ENCODE assay signal across 8 cellular contexts in genomic region chr2:71226391-71226964, GRCh38. TPM values are rescaled to one million over a fixed set of nuclear protein-coding genes. Genes with fewer than 3 reads are reported as not detected.
A peak's percentile ranks its signal among the peaks of the same experiment; 100 is the strongest.
DNase-seq lines count a peak whose midpoint lies in the region; ATAC-seq and TF ChIP-seq lines count a peak whose summit lies in the region.

No MANE protein-coding gene starts in this region.

- peak overlapping the region; percentile 98 for H3K4me3 Mint-ChIP-seq in activated CD8-positive, alpha-beta T cell treated with anti-CD3 and anti-CD28 coated beads for 36 hours
- peak overlapping the region; percentile 93 to 94 (median 94) for H3K4me3 Mint-ChIP-seq in nephron

- H3K36me3 ChIP-seq in HEK293 (ENCODE audit: control insufficient read depth in 2 of 2, insufficient read depth in 1 of 2, low read length in 2 of 2) (peaks cover 0 to 3% of the 10 kb centered on the region in 2 experiments; a peak in 1 of 3 replicates), fibroblast of lung (ENCODE audit: control insufficient read depth, insufficient read depth, low read length) (no peaks in the 10 kb centered on the region), vagina (no peaks in the 10 kb centered on the region)

- intact Hi-C loops in activated CD8-positive, alpha-beta T cell treated with anti-CD3 and anti-CD28 coated beads for 36 hours (cut with micrococcal nuclease), result loop anchor here (5.0 kb wide), 1 partner anchor 51 kb away; no protein-coding TSS in a partner anchor
- intact Hi-C loops in vagina (cut with DNase I), result no loop called here

- H3K27ac ChIP-seq in HEK293 (ENCODE audit: extremely low read depth, low read depth, low read length) (peak overlapping the region; percentile 64), fibroblast of lung (ENCODE audit: insufficient read depth, low read length) (no peak overlapping the region), vagina (peak overlapping the region; percentile 83)

- TF ChIP-seq POLR2A in vagina (IDR thresholded peaks at IDR 0.05), result no peak

- H3K36me3 Mint-ChIP-seq in activated CD8-positive, alpha-beta T cell treated with anti-CD3 and anti-CD28 coated beads for 36 hours (ENCODE audit: low read depth), result no peaks in the 10 kb centered on the region
- H3K36me3 Mint-ChIP-seq in nephron (ENCODE audit: low read depth), result no peaks in the 10 kb centered on the region

- DNase-seq in ELF-1 (ENCODE audit: low read depth, low spot score) (peak; percentile 46), NCI-H2029 treated with DMSO at 0.1 percent for 48 hours (lab: John Stamatoyannopoulos, UW) (peak; percentile 23), fibroblast of lung (ENCODE audit: low read depth in 2 of 2) (no peak), vagina (ENCODE audit: extremely low spot score in 2 of 2) (peak in 1 of 2 donors; percentile 87), NCI-H1930 (lab: John Stamatoyannopoulos, UW) (no peak)
- DNase-seq in activated CD8-positive, alpha-beta T cell treated with anti-CD3 and anti-CD28 coated beads for 36 hours, result peak; percentile 44

- peak overlapping the region; percentile 55 for H3K4me2 ChIP-seq in fibroblast of lung (ENCODE audit: extremely low read depth, insufficient read depth, low read length)

- POLR2A ChIA-PET in HEK293 (lab: Yijun Ruan, JAX), result interaction anchor here (0.5 to 2.5 kb wide), 8 partner anchors 9 to 280 kb away, joined by 3 to 25 read pairs (median 5); partner anchors contain the start of gene ZNF638
- POLR2A ChIA-PET in activated CD8-positive, alpha-beta T cell treated with anti-CD3 and anti-CD28 coated beads for 36 hours (lab: Charles Lee), result interaction anchor here (0.8 to 2.1 kb wide), 3 partner anchors 10 to 158 kb away, joined by 3 to 7 read pairs (median 6); partner anchors contain the start of gene NAGK

- H3K9ac ChIP-seq in fibroblast of lung (ENCODE audit: insufficient read depth, low read length), result no peak overlapping the region

- no peaks in the 10 kb centered on the region for H3K79me2 ChIP-seq in fibroblast of lung (ENCODE audit: control insufficient read depth, insufficient read depth, low read length)

- peak overlapping the region; percentile 65 for H2AFZ ChIP-seq in fibroblast of lung (ENCODE audit: low read length)

- H3K9me3 Mint-ChIP-seq in activated CD8-positive, alpha-beta T cell treated with anti-CD3 and anti-CD28 coated beads for 36 hours, result no peaks in the 10 kb centered on the region
- peaks cover 8% of the 10 kb centered on the region for H3K9me3 Mint-ChIP-seq in nephron

- no peaks in the 10 kb centered on the region for H3K9me3 ChIP-seq in HEK293 (ENCODE audit: control insufficient read depth, insufficient read depth, low read depth, low read length)
- H3K9me3 ChIP-seq in fibroblast of lung (ENCODE audit: control insufficient read depth, insufficient read depth, low read depth, low read length), result no peaks in the 10 kb centered on the region
- H3K9me3 ChIP-seq in vagina, result no peaks in the 10 kb centered on the region

- peaks cover 16% of the 10 kb centered on the region for H3K4me1 Mint-ChIP-seq in activated CD8-positive, alpha-beta T cell treated with anti-CD3 and anti-CD28 coated beads for 36 hours (ENCODE audit: low read depth)
- no peaks in the 10 kb centered on the region for H3K4me1 Mint-ChIP-seq in nephron

- TF ChIP-seq CTCF in HEK293 (tag by site-specific recombination; IDR thresholded peaks at IDR 0.05) (peak; percentile 89), fibroblast of lung (conservative IDR thresholded peaks at IDR 0.05 in 1 of 2, IDR thresholded peaks at IDR 0.05 in 1 of 2; ENCODE audit: low read depth in 1 of 2, low read length in 2 of 2) (no peak), nephron (IDR thresholded peaks at IDR 0.05; ENCODE audit: unreplicated experiment in 3 of 3) (no peak), vagina (IDR thresholded peaks at IDR 0.05) (no peak)
- TF ChIP-seq CTCF in activated CD8-positive, alpha-beta T cell treated with anti-CD3 and anti-CD28 coated beads for 36 hours (IDR thresholded peaks at IDR 0.05), result no peak

- peak; percentile 19 for ATAC-seq in activated CD8-positive, alpha-beta T cell treated with anti-CD3 and anti-CD28 coated beads for 36 hours

- H3K27me3 ChIP-seq in fibroblast of lung (ENCODE audit: control insufficient read depth, insufficient read depth, low read length), result peaks cover 8% of the 10 kb centered on the region
- H3K27me3 ChIP-seq in vagina, result no peaks in the 10 kb centered on the region

- peak overlapping the region; percentile 88 for H3K27ac Mint-ChIP-seq in activated CD8-positive, alpha-beta T cell treated with anti-CD3 and anti-CD28 coated beads for 36 hours
- H3K27ac Mint-ChIP-seq in nephron, result peak overlapping the region; percentile 8 to 91 (median 81)

- H3K4me3 ChIP-seq in HEK293 (ENCODE audit: low read depth, low read length) (peak overlapping the region; percentile 61), fibroblast of lung (replicated peaks in 1 of 4; ENCODE audit: control extremely low read depth in 1 of 4, insufficient read depth in 1 of 4, low read depth in 3 of 4, low read length in 4 of 4) (peak overlapping the region; percentile 45 to 74 (median 58)), vagina (peak overlapping the region; percentile 77 to 83)

- no peaks in the 10 kb centered on the region for H4K20me1 ChIP-seq in fibroblast of lung (ENCODE audit: control insufficient read depth, extremely low read depth, insufficient read depth, low read length)

- H3K27me3 Mint-ChIP-seq in activated CD8-positive, alpha-beta T cell treated with anti-CD3 and anti-CD28 coated beads for 36 hours, result no peaks in the 10 kb centered on the region
- no peaks in the 10 kb centered on the region for H3K27me3 Mint-ChIP-seq in nephron (ENCODE audit: low read depth)

- peaks cover 5% of the 10 kb centered on the region; the same call in 1 of the 2 replicates for H3K4me1 ChIP-seq in HEK293 (ENCODE audit: control insufficient read depth, insufficient read depth, low read length)
- H3K4me1 ChIP-seq in fibroblast of lung (ENCODE audit: control insufficient read depth, extremely low read depth, insufficient read depth, low read length), result no peaks in the 10 kb centered on the region
- H3K4me1 ChIP-seq in vagina, result peaks cover 13% of the 10 kb centered on the region

- CTCF ChIA-PET in HEK293 (lab: Yijun Ruan, JAX), result interaction anchor here (0.6 to 4.2 kb wide), 9 partner anchors 10 to 284 kb away, joined by 3 to 12 read pairs (median 4); no protein-coding TSS in a partner anchor
- CTCF ChIA-PET in activated CD8-positive, alpha-beta T cell treated with anti-CD3 and anti-CD28 coated beads for 36 hours (lab: Charles Lee), result interaction anchor here (0.8 to 1.2 kb wide), 4 partner anchors 31 to 222 kb away, joined by 3 to 4 read pairs (median 3); no protein-coding TSS in a partner anchor

TF ChIP-seq in HEK293, 187 proteins besides CTCF, POLR2A, EP300 and RAD21 (continues in another document):
- TF ChIP-seq ZNF2 (tag by site-specific recombination; IDR thresholded peaks at IDR 0.05) (0 out of 2 replicates have a peak, but pooled peaks have one; percentile 19), ZNF549 (tag by site-specific recombination; IDR thresholded peaks at IDR 0.05) (no peak), ZNF600 (tag by site-specific recombination; IDR thresholded peaks at IDR 0.05) (peak; percentile 66), HOXD13 (CRISPR knock-in tag; IDR thresholded peaks at IDR 0.05; ENCODE audit: borderline replicate concordance) (no peak), PATZ1 (tag by site-specific recombination; IDR thresholded peaks at IDR 0.05) (peak; percentile 75)

RNA-seq across cellular contexts. Expression of gene PAIP2B, which starts 0.4 kb away (rescaled TPM):
- total RNA-seq in activated CD8-positive, alpha-beta T cell treated with anti-CD3 and anti-CD28 coated beads for 36 hours, result 1 to 10 TPM; 3.1 to 3.4 TPM
- total RNA-seq in fibroblast of lung (1.2 and 1.5 TPM in 2 replicates), vagina (7.6 TPM)
- polyA plus RNA-seq in fibroblast of lung, result 0.16 and 0.22 TPM in 2 replicates
- 0.10 and 0.34 TPM in 2 replicates for polyA plus RNA-seq in fibroblast of lung (2012)
- not detected in 2 replicates for polyA minus RNA-seq in fibroblast of lung (ENCODE audit: low replicate concordance)

Comparison
In these comparisons a context has a peak if more than half of its experiments do, and no peak if none do; other contexts are left out.
1. DNase-seq: peak in ELF-1 (single experiment), NCI-H2029 treated with DMSO at 0.1 percent for 48 hours (single experiment) and activated CD8-positive, alpha-beta T cell treated with anti-CD3 and anti-CD28 coated beads for 36 hours (single experiment); none in fibroblast of lung (0 of 2) and NCI-H1930 (0 of 2).
2. Peak in every context shown above with its lines, with median percentiles within 50 percentile points of each other: H3K4me3 ChIP-seq.